Comparison of ENCODE assay signal across 23 cellular contexts in the genomic region with DNA sequence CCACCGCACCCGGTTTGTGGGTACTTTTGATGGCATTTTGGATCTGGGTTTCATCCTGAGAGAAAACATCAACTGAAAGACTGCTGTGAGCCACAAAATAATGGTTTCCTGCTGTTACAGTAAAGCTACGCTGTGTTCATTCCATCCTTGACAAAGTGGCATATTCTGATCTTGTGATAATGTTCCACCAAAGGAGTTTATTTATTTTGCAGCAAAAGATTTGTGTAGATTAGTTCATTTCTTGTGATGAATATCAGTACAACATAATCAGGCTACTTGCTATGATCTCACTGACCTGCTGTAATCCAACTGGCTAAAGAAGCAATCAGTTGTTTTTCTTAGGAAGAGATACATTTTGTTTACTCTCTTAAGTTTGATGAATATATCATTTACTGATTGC.
"Had no signal": no experiment of that assay in that cellular context is flagged by ENCODE, and none has a peak within 500 bp of the region (broad histone marks: within the 10 kb centered on the region; RNA-seq: fewer than 3 reads in every experiment).

No MANE protein-coding gene starts in this region.

- H3K27me3 Mint-ChIP-seq: type B pancreatic cell had no signal

- H3K27ac ChIP-seq: colonic mucosa, esophagus squamous epithelium, gastrocnemius medialis, lower lobe of right lung, psoas muscle, spleen, testis, tibial artery had no signal

- H3K4me3 ChIP-seq: colonic mucosa, esophagus squamous epithelium, gastrocnemius medialis, lower lobe of right lung, psoas muscle, skin epidermis, spleen, testis, tibial artery had no signal

- H3K9me3 Mint-ChIP-seq: dendritic cell treated with granulocyte-macrophage colony-stimulating factor and Interleukin-4, amounts not matched to agents 40 ng/mL and 50 ng/mL, for 4 days; endodermal cell; natural killer cell; type B pancreatic cell had no signal

- DNase-seq: colonic mucosa; effector CD8-positive, alpha-beta T cell; endodermal cell; esophagus squamous epithelium; foreskin fibroblast; gastrocnemius medialis; head of caudate nucleus; left ventricle myocardium superior; lower lobe of right lung; natural killer cell; occipital lobe; psoas muscle; right cardiac atrium; spleen; stimulated activated CD4-positive, alpha-beta T cell treated with anti-CD3 and anti-CD28 coated beads, Interleukin-4, amount 100 ng/mL, for 4 hours; stimulated activated naive CD8-positive, alpha-beta T cell treated with anti-CD3 and anti-CD28 coated beads, Interleukin-15, Interleukin-2, amounts not matched to agents 100 U/mL and 50 U/mL, for 24 hours; substantia nigra; testis; tibial artery had no signal

- H3K4me1 Mint-ChIP-seq: natural killer cell; stimulated activated memory B cell treated with anti-CD40 and anti-IgM and Interleukin-4, amounts not matched to agents 10 μg/mL and 1 μg/mL and 100 μg/mL, for 72 hours had no signal

- H3K27ac Mint-ChIP-seq: dendritic cell treated with granulocyte-macrophage colony-stimulating factor and Interleukin-4, amounts not matched to agents 40 ng/mL and 50 ng/mL, for 4 days; endodermal cell; natural killer cell; stimulated activated memory B cell treated with anti-CD40 and anti-IgM and Interleukin-4, amounts not matched to agents 10 μg/mL and 1 μg/mL and 100 μg/mL, for 72 hours; type B pancreatic cell had no signal

- ATAC-seq: gastrocnemius medialis; left ventricle myocardium superior; lower lobe of right lung; natural killer cell; psoas muscle; right cardiac atrium; stimulated activated memory B cell treated with anti-CD40 and anti-IgM and Interleukin-4, amounts not matched to agents 10 μg/mL and 1 μg/mL and 100 μg/mL, for 72 hours; stimulated activated naive CD8-positive, alpha-beta T cell treated with anti-CD3 and anti-CD28 coated beads, Interleukin-15, Interleukin-2, amounts not matched to agents 100 U/mL and 50 U/mL, for 24 hours had no signal

- H3K4me3 Mint-ChIP-seq: dendritic cell treated with granulocyte-macrophage colony-stimulating factor and Interleukin-4, amounts not matched to agents 40 ng/mL and 50 ng/mL, for 4 days; endodermal cell; natural killer cell; stimulated activated memory B cell treated with anti-CD40 and anti-IgM and Interleukin-4, amounts not matched to agents 10 μg/mL and 1 μg/mL and 100 μg/mL, for 72 hours; type B pancreatic cell had no signal

- H3K9me3 ChIP-seq: colonic mucosa, esophagus squamous epithelium, gastrocnemius medialis, lower lobe of right lung, psoas muscle, spleen, testis, tibial artery had no signal

- H3K27me3 ChIP-seq: colonic mucosa, esophagus squamous epithelium, gastrocnemius medialis, testis, tibial artery had no signal

- H3K4me1 ChIP-seq: colonic mucosa, gastrocnemius medialis, lower lobe of right lung, psoas muscle, spleen, tibial artery had no signal

- H3K36me3 Mint-ChIP-seq: natural killer cell; stimulated activated memory B cell treated with anti-CD40 and anti-IgM and Interleukin-4, amounts not matched to agents 10 μg/mL and 1 μg/mL and 100 μg/mL, for 72 hours; type B pancreatic cell had no signal

- H3K36me3 ChIP-seq: colonic mucosa, esophagus squamous epithelium, gastrocnemius medialis, lower lobe of right lung, spleen, tibial artery had no signal
